Comparison of ENCODE assay signal across 11 cellular contexts in genomic region chr18:28075501-28075900, GRCh38.
A peak's percentile ranks its signal among the peaks of the same experiment; 100 is the strongest.
DNase-seq lines count a peak whose midpoint lies in the region; ATAC-seq and TF ChIP-seq lines count a peak whose summit lies in the region.
"Had no signal": no experiment of that assay in that cellular context is flagged by ENCODE, and none has a peak within 500 bp of the region (broad histone marks: within the 10 kb centered on the region; RNA-seq: fewer than 3 reads in every experiment).

No MANE protein-coding gene starts in this region.

- DNase-seq in ELR (ENCODE audit: low read depth) = peak; percentile 33
- peak; percentile 73 for DNase-seq in SHP77 treated with DMSO at 0.1 percent for 48 hours (lab: John Stamatoyannopoulos, UW)
- DNase-seq in foreskin keratinocyte = peak in 1 of 2 donors; percentile 14
- peak; percentile 81 for DNase-seq in pons (ENCODE audit: low spot score)
- no peak for DNase-seq in SIG-M5 (lab: John Stamatoyannopoulos, UW)
- no peak for DNase-seq in stomach
- DNase-seq in NCI-H446 (lab: John Stamatoyannopoulos, UW) = no peak
- DNase-seq: activated CD4-positive, alpha-beta T cell treated with anti-CD3 and anti-CD28 coated beads, Interleukin-2, amount 10 ng/mL, durations not matched to agents 7 days and 5 days; right cardiac atrium; stimulated activated CD4-positive, alpha-beta T cell treated with anti-CD3 and anti-CD28 coated beads, Interleukin-4, amount 100 ng/mL, for 4 hours had no signal

- no peaks in the 10 kb centered on the region for H3K4me1 ChIP-seq in foreskin keratinocyte
- H3K4me1 ChIP-seq in stomach = no peaks in the 10 kb centered on the region
- H3K4me1 ChIP-seq: breast epithelium had no signal

- no peak overlapping the region for H3K27ac ChIP-seq in foreskin keratinocyte
- no peak overlapping the region for H3K27ac ChIP-seq in stomach
- H3K27ac ChIP-seq: breast epithelium had no signal

- no peak for TF ChIP-seq POLR2A in stomach (IDR thresholded peaks at IDR 0.05)

- H3K9me3 ChIP-seq in stomach = no peaks in the 10 kb centered on the region
- H3K9me3 ChIP-seq: breast epithelium had no signal

- peak; percentile 46 for ATAC-seq in foreskin keratinocyte

- WGBS in stomach, 5 donors = 57 to 78% (median 74%) methylated on average over 3 of the region's 3 CpGs

- TF ChIP-seq CTCF in foreskin keratinocyte (conservative IDR thresholded peaks at IDR 0.05) = no peak
- TF ChIP-seq CTCF in stomach (IDR thresholded peaks at IDR 0.05) = no peak

- H3K36me3 ChIP-seq in stomach = no peaks in the 10 kb centered on the region
- H3K36me3 ChIP-seq: breast epithelium had no signal

- H3K27me3 ChIP-seq in foreskin keratinocyte (no peaks in the 10 kb centered on the region), stomach (no peaks in the 10 kb centered on the region)
- H3K27me3 ChIP-seq: breast epithelium had no signal

- no peak for TF ChIP-seq EP300 in stomach (IDR thresholded peaks at IDR 0.05)

- no peak overlapping the region for H3K4me3 ChIP-seq in stomach
- H3K4me3 ChIP-seq: breast epithelium had no signal

- intact Hi-C loops in stomach (cut with DNase I; ENCODE audit: low total_unique reads) = no loop called here

Comparison
In these comparisons a context has a peak if more than half of its experiments do, and no peak if none do; other contexts are left out.
1. DNase-seq: peak in ELR (single experiment), SHP77 treated with DMSO at 0.1 percent for 48 hours (single experiment) and pons (single experiment); none in SIG-M5 (single experiment), stomach (single experiment) and NCI-H446 (0 of 2).